Comparison of ENCODE assay signal across 10 cellular contexts in genomic region chr1:179217943-179218507, GRCh38. TPM values are rescaled to one million over a fixed set of nuclear protein-coding genes. Genes with fewer than 3 reads are reported as not detected.
A peak's percentile ranks its signal among the peaks of the same experiment; 100 is the strongest.
DNase-seq lines count a peak whose midpoint lies in the region; ATAC-seq, FAIRE-seq and TF ChIP-seq lines count a peak whose summit lies in the region.
"Had no signal": no experiment of that assay in that cellular context is flagged by ENCODE, and none has a peak within 500 bp of the region (broad histone marks: within the 10 kb centered on the region; RNA-seq: fewer than 3 reads in every experiment).

No MANE protein-coding gene starts in this region.

- TF ChIP-seq CTCF in Peyer's patch (IDR thresholded peaks at IDR 0.05) = no peak

- 65 to 69% (median 69%) methylated on average over 5 of the region's 5 CpGs for WGBS in small intestine, 3 donors

- H3K36me3 ChIP-seq in Peyer's patch (peaks cover 0 to 7% (median 0%) of the 10 kb centered on the region in 3 donors), small intestine (ENCODE audit: control insufficient read depth in 2 of 2, insufficient read depth in 2 of 2, low read length in 2 of 2) (no peaks in the 10 kb centered on the region)
- no peaks in the 10 kb centered on the region for H3K36me3 ChIP-seq in effector memory CD4-positive, alpha-beta T cell (ENCODE audit: control insufficient read depth, insufficient read depth, low read length)

- no peak for ATAC-seq in HG03045 (IDR thresholded peaks at IDR 0.05; ENCODE audit: unreplicated experiment)

- DNase-seq in GM03348 (ENCODE audit: low spot score) = peak; percentile 65
- no peak for DNase-seq in Peyer's patch
- DNase-seq in fibroblast of gingiva (ENCODE audit: low read depth) = peak; percentile 79
- peak; percentile 11 for DNase-seq in small intestine
- DNase-seq in effector memory CD4-positive, alpha-beta T cell = no peak
- DNase-seq in cerebellar nuclear complex (lab: John Stamatoyannopoulos, UW) = no peak
- DNase-seq in iPS-NIHi7 (ENCODE audit: extremely low spot score) = no peak
- DNase-seq: effector CD4-positive, alpha-beta T cell; retina had no signal

- H3K27me3 ChIP-seq in Peyer's patch = no peaks in the 10 kb centered on the region
- H3K27me3 ChIP-seq in small intestine (ENCODE audit: control insufficient read depth in 2 of 2, insufficient read depth in 2 of 2, low read length in 2 of 2) = no peaks in the 10 kb centered on the region
- no peaks in the 10 kb centered on the region for H3K27me3 ChIP-seq in effector memory CD4-positive, alpha-beta T cell (replicated peaks; ENCODE audit: control insufficient read depth, insufficient read depth, low read length, poor library complexity, severe bottlenecking)

- TF ChIP-seq POLR2A in Peyer's patch (IDR thresholded peaks at IDR 0.05) = no peak

- H3K9me3 ChIP-seq in Peyer's patch (no peaks in the 10 kb centered on the region), small intestine (ENCODE audit: control insufficient read depth, low read depth) (no peaks in the 10 kb centered on the region)
- no peaks in the 10 kb centered on the region for H3K9me3 ChIP-seq in effector memory CD4-positive, alpha-beta T cell (ENCODE audit: control insufficient read depth, low read length)

- FAIRE-seq in small intestine (lab: Jason Lieb, UNC) = no peak

- H3K4me3 ChIP-seq in Peyer's patch (no peak overlapping the region), small intestine (ENCODE audit: low read depth in 1 of 2, low read length in 2 of 2) (no peak overlapping the region)
- no peak overlapping the region for H3K4me3 ChIP-seq in effector memory CD4-positive, alpha-beta T cell (ENCODE audit: insufficient read depth, low read depth, low read length, poor library complexity, severe bottlenecking)

- no peaks in the 10 kb centered on the region for H3K4me1 ChIP-seq in Peyer's patch
- no peaks in the 10 kb centered on the region for H3K4me1 ChIP-seq in small intestine (ENCODE audit: control insufficient read depth in 2 of 2, insufficient read depth in 1 of 2, low read depth in 1 of 2, low read length in 1 of 2)
- no peaks in the 10 kb centered on the region for H3K4me1 ChIP-seq in effector memory CD4-positive, alpha-beta T cell (ENCODE audit: control insufficient read depth, insufficient read depth, low read length, poor library complexity, severe bottlenecking)

- H3K27ac ChIP-seq in Peyer's patch (peak overlapping the region in 3 of 4 donors; percentile 1 to 19 (median 16)), small intestine (ENCODE audit: low read depth in 1 of 2, low read length in 1 of 2) (no peak overlapping the region)
- H3K27ac ChIP-seq in effector memory CD4-positive, alpha-beta T cell (ENCODE audit: insufficient read depth, low read length, poor library complexity, severe bottlenecking) = no peak overlapping the region

RNA-seq across cellular contexts. Expression of gene ABL2, which starts 11.5 kb away (rescaled TPM):
- 10 to 100 TPM in 3 of 4 donors, 1 to 10 TPM in 1; 9.6 to 25.6 (median 12.1) TPM for total RNA-seq in Peyer's patch
- polyA plus RNA-seq in small intestine = 1 to 10 TPM; 1.6 to 4.2 (median 1.8) TPM

Comparison
In these comparisons a context has a peak if more than half of its experiments do, and no peak if none do; other contexts are left out.
1. DNase-seq: peak in GM03348 (single experiment), fibroblast of gingiva (single experiment) and small intestine (single experiment); none in Peyer's patch (0 of 3), effector memory CD4-positive, alpha-beta T cell (0 of 3), cerebellar nuclear complex (0 of 2) and iPS-NIHi7 (single experiment).
2. H3K27ac ChIP-seq: peak in Peyer's patch (3 of 4); none in small intestine (0 of 2) and effector memory CD4-positive, alpha-beta T cell (single experiment).